In genomic region chr3:69013256-69014021, GRCh38 we compare ENCODE assay signal across 8 cellular contexts. TPM values are rescaled to one million over a fixed set of nuclear protein-coding genes. Genes with fewer than 3 reads are reported as not detected.
A peak's percentile ranks its signal among the peaks of the same experiment; 100 is the strongest.
DNase-seq lines count a peak whose midpoint lies in the region; ATAC-seq and TF ChIP-seq lines count a peak whose summit lies in the region.

EOGT (minus strand) TSS chr3:69013684; CDS start chr3:69009846, 3,838 bp downstream.

- peak within 1 kb of the TSS; percentile 87 for H3K4me3 Mint-ChIP-seq in activated naive CD4-positive, alpha-beta T cell treated with anti-CD3 and anti-CD28 coated beads, Interleukin-2, amount 50 U/mL, for 24 hours

- H3K4me3 ChIP-seq in ovary = peak within 1 kb of the TSS; percentile 85
- H3K4me3 ChIP-seq in thyroid gland (replicated peaks in 1 of 3) = peak within 1 kb of the TSS; percentile 64 to 94 (median 80)

- H3K36me3 ChIP-seq in KOPT-K1 (ENCODE audit: insufficient read depth, low read length) (peaks cover 17% of the 10 kb centered on the region), ovary (no peaks in the 10 kb centered on the region), thyroid gland (peaks cover 0 to 8% of the 10 kb centered on the region in 2 donors)

- TF ChIP-seq POLR2A in ovary (IDR thresholded peaks at IDR 0.05) = peak; percentile 60
- peak in 1 of 2 donors; percentile 76 for TF ChIP-seq POLR2A in thyroid gland (IDR thresholded peaks at IDR 0.05)

- H3K27me3 Mint-ChIP-seq in activated naive CD4-positive, alpha-beta T cell treated with anti-CD3 and anti-CD28 coated beads, Interleukin-2, amount 50 U/mL, for 24 hours = no peaks in the 10 kb centered on the region

- peaks cover 33% of the 10 kb centered on the region for H3K4me1 Mint-ChIP-seq in activated naive CD4-positive, alpha-beta T cell treated with anti-CD3 and anti-CD28 coated beads, Interleukin-2, amount 50 U/mL, for 24 hours

- peaks cover 6% of the 10 kb centered on the region for H3K36me3 Mint-ChIP-seq in activated naive CD4-positive, alpha-beta T cell treated with anti-CD3 and anti-CD28 coated beads, Interleukin-2, amount 50 U/mL, for 24 hours

- H3K9me3 Mint-ChIP-seq in activated naive CD4-positive, alpha-beta T cell treated with anti-CD3 and anti-CD28 coated beads, Interleukin-2, amount 50 U/mL, for 24 hours = no peaks in the 10 kb centered on the region

- peak within 1 kb of the TSS; percentile 93 for H3K27ac Mint-ChIP-seq in activated naive CD4-positive, alpha-beta T cell treated with anti-CD3 and anti-CD28 coated beads, Interleukin-2, amount 50 U/mL, for 24 hours

- no peaks in the 10 kb centered on the region for H3K9me3 ChIP-seq in KOPT-K1 (ENCODE audit: insufficient read depth, low read length, poor library complexity, severe bottlenecking)
- H3K9me3 ChIP-seq in ovary = no peaks in the 10 kb centered on the region
- H3K9me3 ChIP-seq in thyroid gland = no peaks in the 10 kb centered on the region

- peak; percentile 59 to 69 (median 63) for TF ChIP-seq CTCF in ovary (IDR thresholded peaks at IDR 0.05)
- peak in 5 of 6 experiments; percentile 8 to 64 (median 59) for TF ChIP-seq CTCF in thyroid gland (IDR thresholded peaks at IDR 0.05)

- H3K27ac ChIP-seq in KOPT-K1 (ENCODE audit: low read depth, low read length, poor library complexity, severe bottlenecking) = peak within 1 kb of the TSS; percentile 19
- H3K27ac ChIP-seq in ovary = peak within 1 kb of the TSS; percentile 96 to 100
- peak within 1 kb of the TSS; percentile 95 to 99 (median 96) for H3K27ac ChIP-seq in thyroid gland

- H3K4me1 ChIP-seq in ovary (ENCODE audit: insufficient read depth) (peaks cover 4% of the 10 kb centered on the region), thyroid gland (peaks cover 0 to 7% of the 10 kb centered on the region in 2 donors)

- intact Hi-C loops in ovary (cut with DNase I) (no loop called here), thyroid gland (cut with DNase I) (no loop called here)

- WGBS in ovary, 3 donors = 0 to 1% (median 0%) methylated on average over 59 to 95 of the region's 95 CpGs
- WGBS in thyroid gland, 2 donors = 0% methylated on average over 8 to 11 of the region's 95 CpGs

- TF ChIP-seq EP300 in ovary (IDR thresholded peaks at IDR 0.05) = no peak

- peak; percentile 82 for ATAC-seq in GM21786 (IDR thresholded peaks at IDR 0.05; ENCODE audit: unreplicated experiment)
- ATAC-seq in SK-N-SH treated with all-trans-retinoic acid at 6 μM for 48 hours = peak; percentile 91

- no peaks in the 10 kb centered on the region for H3K27me3 ChIP-seq in ovary
- no peaks in the 10 kb centered on the region for H3K27me3 ChIP-seq in thyroid gland

- DNase-seq in GF-D8 (lab: John Stamatoyannopoulos, UW) (peak; percentile 65), glomerular endothelial cell (ENCODE audit: extremely low read depth, low read depth, low spot score) (no peak), ovary (peak; percentile 91 to 94 (median 92)), thyroid gland (peak; percentile 90 to 91)

TF ChIP-seq in SK-N-SH treated with all-trans-retinoic acid at 6 μM for 48 hours, 23 proteins besides CTCF, POLR2A, EP300 and RAD21:
- TF ChIP-seq TSHZ2 (CRISPR knock-in tag; IDR thresholded peaks at IDR 0.05) (peak; percentile 41; the same call in 1 of the 2 replicates), CSDC2 (CRISPR knock-in tag; IDR thresholded peaks at IDR 0.05) (0 out of 2 replicates have a peak, but pooled peaks have one; percentile 36), ARNTL (CRISPR knock-in tag; IDR thresholded peaks at IDR 0.05; ENCODE audit: borderline replicate concordance, low read depth) (no peak), PATZ1 (CRISPR knock-in tag; IDR thresholded peaks at IDR 0.05; ENCODE audit: borderline replicate concordance) (0 out of 2 replicates have a peak, but pooled peaks have one; percentile 16)

RNA-seq across cellular contexts. Expression of gene EOGT, which starts in this region (rescaled TPM):
- 71.4 and 82.9 TPM in 2 replicates for total RNA-seq in glomerular endothelial cell
- total RNA-seq in ovary = 10 to 100 TPM; 12.1 to 40.7 (median 20.9) TPM
- 10 to 100 TPM; 13.1 to 22.7 TPM for polyA plus RNA-seq in ovary
- 10 to 100 TPM; 14.6 to 33.2 (median 20.8) TPM for total RNA-seq in thyroid gland

Comparison
In these comparisons a context has a peak if more than half of its experiments do, and no peak if none do; other contexts are left out.
1. H3K27ac ChIP-seq: peak in every context shown above with its lines; median percentile 98 in ovary; 96 in thyroid gland; 19 in KOPT-K1.